Comparison of ENCODE assay signal across 16 cellular contexts in genomic region chr21:42298237-42298636, GRCh38. TPM values are rescaled to one million over a fixed set of nuclear protein-coding genes. Genes with fewer than 3 reads are reported as not detected.
A peak's percentile ranks its signal among the peaks of the same experiment; 100 is the strongest.
DNase-seq lines count a peak whose midpoint lies in the region; ATAC-seq and TF ChIP-seq lines count a peak whose summit lies in the region.
"Had no signal": no experiment of that assay in that cellular context is flagged by ENCODE, and none has a peak within 500 bp of the region (broad histone marks: within the 10 kb centered on the region; RNA-seq: fewer than 3 reads in every experiment).

No MANE protein-coding gene starts in this region.

- no peak overlapping the region for H3K4me2 ChIP-seq in SK-N-SH
- H3K4me2 ChIP-seq: A549 had no signal

- TF ChIP-seq CTCF in endodermal cell (conservative IDR thresholded peaks at IDR 0.05) (no peak), mucosa of descending colon (IDR thresholded peaks at IDR 0.05) (no peak), SK-N-SH (IDR thresholded peaks at IDR 0.05) (no peak)

- in situ Hi-C loops in G401 (cut with HindIII; ENCODE audit: low sequenced_read_pairs): no loop called here

- no peaks in the 10 kb centered on the region for H3K9me3 Mint-ChIP-seq in endodermal cell

- no peaks in the 10 kb centered on the region for H3K9me2 ChIP-seq in SK-N-SH

- H3K4me3 ChIP-seq in endodermal cell (ENCODE audit: low read length) (no peak overlapping the region), mucosa of descending colon (no peak overlapping the region), SK-N-SH (ENCODE audit: low read depth in 2 of 2, low read length in 1 of 2) (no peak overlapping the region)
- H3K4me3 ChIP-seq: A549, K562 had no signal

- no peak overlapping the region for H2AFZ ChIP-seq in SK-N-SH (ENCODE audit: low read depth)

- intact Hi-C loops in mucosa of descending colon (cut with DNase I, micrococcal nuclease): no loop called here

- peak; percentile 58 for DNase-seq in ELF-1 (ENCODE audit: low read depth, low spot score)
- peak; percentile 69 for DNase-seq in NCI-H69 (lab: John Stamatoyannopoulos, UW)
- DNase-seq in endodermal cell: peak; percentile 88
- DNase-seq in mucosa of descending colon: no peak
- DNase-seq in G401 (ENCODE audit: low spot score): no peak
- no peak for DNase-seq in SK-N-SH
- DNase-seq: C1 segment of cervical spinal cord, HCEC 1CT, NCI-H1436, NCI-H2081, NCI-H510A treated with DMSO at 0.1 percent for 48 hours, SHP77 treated with DMSO at 0.1 percent for 48 hours had no signal

- peaks cover 11% of the 10 kb centered on the region for H3K4me1 ChIP-seq in endodermal cell (ENCODE audit: control insufficient read depth, insufficient read depth, low read length)
- H3K4me1 ChIP-seq in mucosa of descending colon (ENCODE audit: low read depth): no peaks in the 10 kb centered on the region
- peaks cover 0 to 9% of the 10 kb centered on the region in 2 experiments; a peak in 1 of 4 replicates for H3K4me1 ChIP-seq in SK-N-SH (ENCODE audit: control insufficient read depth in 1 of 2, insufficient read depth in 2 of 2, low read depth in 1 of 2, low read length in 1 of 2)
- H3K4me1 ChIP-seq: A549 had no signal

- H3K27me3 ChIP-seq in endodermal cell (ENCODE audit: control insufficient read depth, insufficient read depth, low read length, poor library complexity, severe bottlenecking) (no peaks in the 10 kb centered on the region), SK-N-SH (ENCODE audit: insufficient read depth) (no peaks in the 10 kb centered on the region)

- POLR2A ChIA-PET in SK-N-SH (lab: Yijun Ruan, JAX): no interaction called here

- no peak overlapping the region for H3K9ac ChIP-seq in endodermal cell (ENCODE audit: extremely low read depth, low read length, poor library complexity, severe bottlenecking)
- no peak overlapping the region for H3K9ac ChIP-seq in SK-N-SH

- H3K27ac Mint-ChIP-seq in endodermal cell: peak overlapping the region; percentile 42

- H4K20me1 ChIP-seq in SK-N-SH (ENCODE audit: insufficient read depth): no peaks in the 10 kb centered on the region

- H3K9me3 ChIP-seq in endodermal cell (ENCODE audit: control insufficient read depth, low read length): no peaks in the 10 kb centered on the region
- H3K9me3 ChIP-seq in mucosa of descending colon: no peaks in the 10 kb centered on the region
- H3K9me3 ChIP-seq in SK-N-SH: no peaks in the 10 kb centered on the region
- H3K9me3 ChIP-seq: A549 had no signal

- H3K27ac ChIP-seq in endodermal cell (ENCODE audit: low read depth, low read length) (no peak overlapping the region), SK-N-SH (ENCODE audit: low read depth in 2 of 2, low read length in 1 of 2) (no peak overlapping the region)
- H3K27ac ChIP-seq: A549 had no signal

- H3F3A ChIP-seq in SK-N-SH (replicated peaks; ENCODE audit: insufficient read depth): no peaks in the 10 kb centered on the region

- CTCF ChIA-PET in SK-N-SH (lab: Yijun Ruan, JAX): interaction anchor here (3.0 kb wide), 1 partner anchor 12 kb away, joined by 10 read pairs; no protein-coding TSS in a partner anchor

- TF ChIP-seq RAD21 in SK-N-SH (IDR thresholded peaks at IDR 0.05; ENCODE audit: low read length): no peak

- H3K4me3 Mint-ChIP-seq in endodermal cell: no peak overlapping the region

- H3K4me1 Mint-ChIP-seq in endodermal cell: peaks cover 23% of the 10 kb centered on the region

- no peaks in the 10 kb centered on the region for H3K79me2 ChIP-seq in SK-N-SH (ENCODE audit: insufficient read depth)

- no peaks in the 10 kb centered on the region for H3K27me3 Mint-ChIP-seq in endodermal cell (ENCODE audit: insufficient read depth)

- no peak for TF ChIP-seq EP300 in SK-N-SH (IDR thresholded peaks at IDR 0.05; ENCODE audit: borderline replicate concordance in 1 of 2, low read depth in 1 of 2, low read length in 1 of 2)

- H3K36me3 Mint-ChIP-seq in endodermal cell (ENCODE audit: low read depth): no peaks in the 10 kb centered on the region

- H3K36me3 ChIP-seq in endodermal cell (ENCODE audit: control insufficient read depth, insufficient read depth, low read length): no peaks in the 10 kb centered on the region
- H3K36me3 ChIP-seq in mucosa of descending colon (ENCODE audit: low read depth): no peaks in the 10 kb centered on the region
- H3K36me3 ChIP-seq in SK-N-SH (replicated peaks in 1 of 2; ENCODE audit: control insufficient read depth in 1 of 2, insufficient read depth in 2 of 2, low read length in 1 of 2): no peaks in the 10 kb centered on the region

- 42 to 60% methylated on average over 4 to 6 of the region's 6 CpGs for WGBS in endodermal cell (ENCODE audit: insufficient coverage in 1 of 2, insufficient read length in 1 of 2), 2 experiments
- WGBS in SK-N-SH (ENCODE audit: low lambda C conversion rate): 36% methylated on average over 4 of the region's 6 CpGs

- ATAC-seq in mucosa of descending colon (peak; percentile 28), GM19023 (IDR thresholded peaks at IDR 0.05; ENCODE audit: unreplicated experiment) (no peak)
- ATAC-seq: A549, K562 had no signal

TF ChIP-seq in SK-N-SH, 30 proteins besides CTCF, POLR2A, EP300 and RAD21:
- no peak for TF ChIP-seq ELF1 (IDR thresholded peaks at IDR 0.05)

RNA-seq across cellular contexts. Expression of gene TFF3, which starts 17.0 kb away (rescaled TPM):
- total RNA-seq in endodermal cell (1 to 10 TPM in 1 of 2 donors, not detected in 1; 5.5 TPM), mucosa of descending colon (1,000 to 10,000 TPM in 2 of 3 donors, 100 to 1,000 TPM in 1; 614 to 2,641 (median 2,419) TPM)
- polyA plus RNA-seq in endodermal cell (2013, experiment 1 of 2): 1.2 TPM
- polyA plus RNA-seq in endodermal cell (2013, experiment 2 of 2): 1.7 TPM
- not detected in 2 replicates for total RNA-seq in G401 (2014; rRNA removed; shearing (Covaris generic))
- not detected in 2 replicates for polyA plus RNA-seq in SK-N-SH (2012; rRNA removed)
- polyA plus RNA-seq in SK-N-SH (2012; cell fraction: cytosol; rRNA removed): not detected in 2 replicates
- polyA plus RNA-seq in SK-N-SH (2012; cell fraction: nucleus; rRNA removed): not detected in 2 replicates
- polyA plus RNA-seq: K562 had no signal

RNA-seq across cellular contexts. Expression of gene TFF2, which starts 52.6 kb away (rescaled TPM):
- not detected for total RNA-seq in endodermal cell
- not detected for polyA plus RNA-seq in endodermal cell (2013, experiment 1 of 2)
- not detected for polyA plus RNA-seq in endodermal cell (2013, experiment 2 of 2)
- 1 to 10 TPM in 2 of 3 donors, not detected in 1; 1.1 to 1.7 TPM for total RNA-seq in mucosa of descending colon
- not detected in 2 replicates for total RNA-seq in G401 (2014; rRNA removed; shearing (Covaris generic))
- polyA plus RNA-seq in SK-N-SH (2012; rRNA removed): not detected in 2 replicates
- not detected in 2 replicates for polyA plus RNA-seq in SK-N-SH (2012; cell fraction: cytosol; rRNA removed)
- polyA plus RNA-seq in SK-N-SH (2012; cell fraction: nucleus; rRNA removed): not detected in 2 replicates
- total RNA-seq: Daoy, K562 had no signal
- polyA plus RNA-seq: A549, K562 had no signal

Comparison
In these comparisons a context has a peak if more than half of its experiments do, and no peak if none do; other contexts are left out.
1. DNase-seq: peak in ELF-1 (single experiment), NCI-H69 (single experiment) and endodermal cell (single experiment); none in mucosa of descending colon (0 of 3), G401 (single experiment) and SK-N-SH (single experiment).
2. RNA of gene TFF3, which starts 17.0 kb away (total RNA-seq): 614 to 2,641 TPM in mucosa of descending colon; 5.5 TPM in endodermal cell and not detected in G401; every median in the first group is over 10 times any median in the second.